In the genomic region with DNA sequence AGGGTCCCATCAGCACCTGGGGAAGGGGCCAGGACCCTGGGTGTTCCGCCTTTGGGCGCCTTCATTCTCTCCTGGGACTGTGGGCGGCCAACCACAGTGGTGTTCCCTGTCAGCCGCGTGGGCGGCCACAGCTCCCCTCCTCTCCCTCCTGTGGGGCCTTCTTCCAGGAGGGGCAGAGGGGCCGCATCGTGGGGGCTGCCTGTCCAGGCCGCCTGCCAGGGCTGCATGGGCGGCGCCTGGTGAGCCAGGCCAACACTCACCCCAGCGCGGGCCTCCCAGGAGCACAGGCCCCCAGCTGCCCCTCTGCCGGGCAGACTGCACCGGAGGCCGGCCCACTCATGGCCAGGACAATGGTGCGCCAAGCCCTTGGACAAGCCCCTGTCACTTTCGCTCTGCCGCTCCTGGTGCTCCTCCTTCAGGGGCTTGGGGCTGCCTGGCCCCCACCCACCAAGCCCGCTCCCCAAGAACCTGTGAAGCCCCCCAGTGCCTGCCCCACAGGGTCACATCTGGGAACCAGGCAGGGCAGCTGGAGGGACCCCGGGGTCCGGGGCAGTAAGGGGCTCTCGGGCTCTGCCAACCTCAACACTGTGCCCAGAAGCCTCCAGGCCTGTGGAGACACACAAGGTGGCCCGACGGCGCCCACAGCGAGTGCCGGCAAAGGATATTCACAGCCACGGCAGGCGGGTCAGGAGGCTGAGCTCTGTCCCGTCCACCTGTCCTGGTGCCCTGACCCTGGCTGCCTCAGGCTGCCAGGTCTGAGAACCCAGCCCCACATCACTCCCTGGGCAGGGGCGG, we compare ENCODE assay signal across 21 cellular contexts. TPM values are rescaled to one million over a fixed set of nuclear protein-coding genes. Genes with fewer than 3 reads are reported as not detected.
"Had no signal": no experiment of that assay in that cellular context is flagged by ENCODE, and none has a peak within 500 bp of the region (broad histone marks: within the 10 kb centered on the region; RNA-seq: fewer than 3 reads in every experiment).

No MANE protein-coding gene starts in this region.

- H3K4me3 ChIP-seq: breast epithelium, testis, transverse colon, uterus had no signal

- H3K27me3 ChIP-seq: breast epithelium, testis, transverse colon, uterus had no signal

- H3K27ac ChIP-seq: parathyroid adenoma, testis, transverse colon had no signal

- H3K9me3 ChIP-seq: breast epithelium, testis, transverse colon, uterus had no signal

- ATAC-seq: activated CD8-positive, alpha-beta memory T cell treated with anti-CD3 and anti-CD28 coated beads, Interleukin-2, amount 10 ng/mL, durations not matched to agents 7 days and 5 days; activated CD8-positive, alpha-beta T cell treated with anti-CD3 and anti-CD28 coated beads, Interleukin-2, amount 10 ng/mL, durations not matched to agents 7 days and 5 days; activated naive CD4-positive, alpha-beta T cell treated with anti-CD3 and anti-CD28 coated beads, Interleukin-2, amount 50 U/mL, for 72 hours; esophagus mucosa; naive thymus-derived CD4-positive, alpha-beta T cell; stimulated activated naive CD8-positive, alpha-beta T cell treated with anti-CD3 and anti-CD28 coated beads, Interleukin-15, Interleukin-2, amounts not matched to agents 100 U/mL and 50 U/mL, for 24 hours had no signal

- DNase-seq: activated B cell treated with CpG ODN at 0.5 μM for 24 hours; activated CD8-positive, alpha-beta memory T cell treated with anti-CD3 and anti-CD28 coated beads, Interleukin-2, amount 10 ng/mL, durations not matched to agents 7 days and 5 days; activated CD8-positive, alpha-beta T cell treated with anti-CD3 and anti-CD28 coated beads, Interleukin-2, amount 10 ng/mL, durations not matched to agents 7 days and 5 days; activated T-cell treated with anti-CD3 and anti-CD28 coated beads, Interleukin-2, amount 50 U/mL, for 48 hours; endodermal cell; foreskin fibroblast; midbrain; naive thymus-derived CD4-positive, alpha-beta T cell; nucleus accumbens; stimulated activated CD4-positive, alpha-beta T cell treated with anti-CD3 and anti-CD28 coated beads, Interleukin-2, amount 100 ng/mL, for 48 hours; stimulated activated naive CD8-positive, alpha-beta T cell treated with anti-CD3 and anti-CD28 coated beads, Interleukin-15, Interleukin-2, amounts not matched to agents 100 U/mL and 50 U/mL, for 24 hours; T-helper 1 cell; testis; transverse colon had no signal

- H3K36me3 ChIP-seq: breast epithelium, transverse colon, uterus had no signal

- H3K4me1 ChIP-seq: breast epithelium, parathyroid adenoma, testis, transverse colon, uterus had no signal

RNA-seq across cellular contexts. Expression of gene PAPOLB, which starts 43.6 kb away (rescaled TPM):
- total RNA-seq: activated naive CD4-positive, alpha-beta T cell treated with anti-CD3 and anti-CD28 coated beads, Interleukin-2, amount 50 U/mL, for 72 hours; activated T-helper 2 cell treated with anti-CD3 and anti-CD28 coated beads, Interferon-gamma antibody, Interleukin-2, Interleukin-4, amounts not matched to agents 10 μg/mL and 5 μg/mL and 100 μg/mL, durations not matched to agents 14 hours and 24 hours and 36 hours; esophagus mucosa; naive thymus-derived CD4-positive, alpha-beta T cell had no signal
- polyA plus RNA-seq: liver; naive thymus-derived CD4-positive, alpha-beta T cell had no signal
